8 cellular contexts compared by ENCODE assay signal in the genomic region with DNA sequence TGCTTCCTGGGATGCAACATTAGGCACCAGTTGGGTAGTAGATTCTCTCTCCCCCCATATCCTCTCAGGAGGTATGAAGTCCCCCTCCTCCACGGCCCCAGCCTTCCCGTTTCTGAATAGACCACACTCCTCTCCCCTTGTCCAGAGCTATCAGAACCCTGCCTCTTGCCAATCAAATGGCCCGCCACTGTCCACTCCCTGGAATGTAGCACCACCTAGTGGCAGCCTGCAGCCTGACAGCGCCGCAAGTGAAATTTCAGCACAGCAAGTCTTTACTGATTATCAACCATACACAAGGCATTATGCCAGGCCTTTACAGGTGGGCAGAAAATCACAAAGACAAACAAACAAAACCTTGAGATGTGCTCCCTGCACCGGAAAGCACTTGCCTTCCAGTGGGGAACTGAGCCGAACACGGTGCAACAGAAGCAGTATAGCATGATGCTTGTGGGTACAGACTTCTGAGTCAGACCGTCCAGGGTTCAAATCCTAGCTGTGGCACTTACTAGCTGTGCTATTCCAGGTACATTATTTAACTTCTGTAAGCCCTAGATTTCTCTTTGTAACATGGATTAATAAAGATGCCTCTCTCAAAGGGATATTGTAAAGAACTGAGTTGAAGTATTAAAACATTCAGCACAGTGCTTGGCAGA.
A peak's percentile ranks its signal among the peaks of the same experiment; 100 is the strongest.
DNase-seq lines count a peak whose midpoint lies in the region; ATAC-seq, FAIRE-seq and TF ChIP-seq lines count a peak whose summit lies in the region.

No MANE protein-coding gene starts in this region.

- 23 to 25% (median 25%) methylated on average over 9 of the region's 9 CpGs for WGBS in psoas muscle, 3 donors

- no TSS peak for BruUV-seq in PC-9 (replicated peaks; lab: Mats Ljungman, UMichigan)

- H2AFZ ChIP-seq in PC-9: no peak overlapping the region

- peak; percentile 93 for TF ChIP-seq CTCF in PC-9 (conservative IDR thresholded peaks at IDR 0.05)
- TF ChIP-seq CTCF in psoas muscle (IDR thresholded peaks at IDR 0.05): peak; percentile 64

- H3K27me3 ChIP-seq in PC-9 (ENCODE audit: insufficient read depth, low read depth) (peaks cover 13% of the 10 kb centered on the region), psoas muscle (ENCODE audit: insufficient read depth in 3 of 3, low read length in 2 of 3) (peaks cover 0 to 13% (median 2%) of the 10 kb centered on the region in 3 donors)

- H3K9me2 ChIP-seq in PC-9 (ENCODE audit: insufficient read depth): no peaks in the 10 kb centered on the region

- no peaks in the 10 kb centered on the region for H4K20me1 ChIP-seq in PC-9 (ENCODE audit: insufficient read depth)

- FAIRE-seq in HTR-8/SVneo (lab: Jason Lieb, UNC): peak; percentile 9

- CTCF ChIA-PET in PC-9 (lab: Charles Lee): no interaction called here

- H3F3A ChIP-seq in PC-9 (ENCODE audit: insufficient read depth, low read depth): no peaks in the 10 kb centered on the region

- H3K4me1 ChIP-seq in PC-9 (replicated peaks; ENCODE audit: insufficient read depth): no peaks in the 10 kb centered on the region
- no peaks in the 10 kb centered on the region for H3K4me1 ChIP-seq in psoas muscle

- H3K79me2 ChIP-seq in PC-9 (ENCODE audit: low read depth): no peaks in the 10 kb centered on the region

- in situ Hi-C loops in G401 (cut with HindIII; ENCODE audit: low sequenced_read_pairs): no loop called here

- POLR2A ChIA-PET in PC-9 (lab: Charles Lee; ENCODE audit: unreplicated experiment): no interaction called here

- H3K9me3 ChIP-seq in PC-9 (ENCODE audit: insufficient read depth, low read depth) (peaks cover 5% of the 10 kb centered on the region; the same call in 1 of the 2 replicates), psoas muscle (peaks cover 3% of the 10 kb centered on the region)

- peak; percentile 30 for DNase-seq in G401 (ENCODE audit: low spot score)
- peak; percentile 50 for DNase-seq in HTR-8/SVneo (ENCODE audit: insufficient read length, low spot score)
- DNase-seq in PC-9: peak in 1 of 2 experiments; percentile 49
- peak; percentile 25 for DNase-seq in activated effector memory CD4-positive, alpha-beta T cell treated with Interleukin-2 at 50 U/mL for 16 hours
- peak in 40 of 42 donors; percentile 41 to 88 (median 68) for DNase-seq in head of caudate nucleus
- peak; percentile 33 to 63 for DNase-seq in psoas muscle

- no peak overlapping the region for H3K27ac ChIP-seq in PC-9
- no peak overlapping the region for H3K27ac ChIP-seq in psoas muscle

- ATAC-seq in psoas muscle (peak in 3 of 4 donors; percentile 57 to 66 (median 59)), GM21381 (IDR thresholded peaks at IDR 0.05; ENCODE audit: unreplicated experiment) (no peak), HG02623 (IDR thresholded peaks at IDR 0.05; ENCODE audit: unreplicated experiment) (no peak)

- H3K4me3 ChIP-seq in PC-9 (no peak overlapping the region), psoas muscle (no peak overlapping the region)

- H3K4me2 ChIP-seq in PC-9: no peak overlapping the region

- intact Hi-C loops in PC-9 (cut with micrococcal nuclease; ENCODE audit: unreplicated experiment) (no loop called here), head of caudate nucleus (cut with DNase I) (no loop called here), psoas muscle (cut with DNase I) (no loop called here)

- no peaks in the 10 kb centered on the region for H3K36me3 ChIP-seq in PC-9 (ENCODE audit: low read depth)
- H3K36me3 ChIP-seq in psoas muscle (ENCODE audit: insufficient read depth in 1 of 2, low read depth in 1 of 2): no peaks in the 10 kb centered on the region

Comparison
In these comparisons a context has a peak if more than half of its experiments do, and no peak if none do; other contexts are left out.
1. ATAC-seq: peak in psoas muscle (3 of 4); none in GM21381 (single experiment) and HG02623 (single experiment).